ENCODE assay signal across 1 cellular context in the genomic region with DNA sequence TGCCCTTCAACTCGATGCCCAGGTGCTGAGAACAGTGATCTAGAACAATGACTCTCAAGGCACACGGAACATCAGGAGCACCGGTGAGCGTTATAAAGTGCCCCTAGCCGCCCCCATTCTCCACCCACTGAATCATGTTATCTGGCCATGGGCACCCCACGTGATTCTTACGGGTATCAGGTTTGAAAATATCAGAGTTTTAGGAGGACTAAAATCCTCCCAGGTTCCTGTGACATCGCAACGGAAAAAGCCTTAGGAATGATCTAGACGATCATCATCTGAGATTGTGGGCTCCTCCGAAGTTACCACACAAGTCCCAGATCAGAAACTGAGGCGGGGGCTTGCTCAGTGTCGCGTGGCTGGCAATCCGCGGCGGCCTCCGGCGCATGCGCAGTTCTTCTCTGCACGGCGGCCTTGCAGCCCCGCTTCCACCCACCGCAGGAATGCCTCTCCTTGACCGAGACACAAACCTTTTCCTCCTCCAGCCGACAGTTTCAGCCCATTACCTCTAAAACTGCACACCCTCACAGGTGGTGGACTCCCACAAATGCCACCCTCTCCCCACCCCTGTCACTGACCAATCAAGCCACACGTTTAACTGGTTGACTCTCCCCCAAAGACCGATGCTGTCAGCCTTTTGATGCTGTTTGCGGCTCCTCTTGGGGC.
TF ChIP-seq lines count a peak whose summit lies in the region.

No MANE protein-coding gene starts in this region.

TF ChIP-seq in SK-N-SH treated with all-trans-retinoic acid at 6 μM for 48 hours, 23 proteins besides CTCF, POLR2A, EP300 and RAD21 (continued from another document):
- no peak for TF ChIP-seq CREB5 (CRISPR knock-in tag; IDR thresholded peaks at IDR 0.05; ENCODE audit: low read depth)
- no peak for TF ChIP-seq SNAI2 (CRISPR knock-in tag; IDR thresholded peaks at IDR 0.05)
- no peak for TF ChIP-seq ISL1 (CRISPR knock-in tag; IDR thresholded peaks at IDR 0.05)
- TF ChIP-seq TOX (CRISPR knock-in tag; IDR thresholded peaks at IDR 0.05; ENCODE audit: borderline replicate concordance), result no peak
- TF ChIP-seq BACH2 (CRISPR knock-in tag; IDR thresholded peaks at IDR 0.05; ENCODE audit: borderline replicate concordance), result no peak
- TF ChIP-seq GLIS3 (CRISPR knock-in tag; IDR thresholded peaks at IDR 0.05), result no peak
- TF ChIP-seq CSDC2 (CRISPR knock-in tag; IDR thresholded peaks at IDR 0.05), result no peak
- no peak for TF ChIP-seq ESRRG (CRISPR knock-in tag; IDR thresholded peaks at IDR 0.05)
TF ChIP-seq in SK-N-SH treated with all-trans-retinoic acid at 6 μM for 48 hours: peak in this region for 0.
